In genomic region chr5:150449491-150450339, GRCh38 we compare ENCODE assay signal across 8 cellular contexts. TPM values are rescaled to one million over a fixed set of nuclear protein-coding genes. Genes with fewer than 3 reads are reported as not detected.
DNase-seq lines count a peak whose midpoint lies in the region; ATAC-seq and TF ChIP-seq lines count a peak whose summit lies in the region.

Gene RPS14 (minus strand): TSS chr5:150449739. CDS start chr5:150447733, 2,006 bp downstream.

- H3K9me3 ChIP-seq in osteoblast (ENCODE audit: low read depth, low read length), result no peaks in the 10 kb centered on the region
- no peaks in the 10 kb centered on the region for H3K9me3 ChIP-seq in thoracic aorta

- H3K27me3 Mint-ChIP-seq in HFFc6 (ENCODE audit: insufficient read depth), result peaks cover 4% of the 10 kb centered on the region
- H3K27me3 Mint-ChIP-seq in activated naive CD4-positive, alpha-beta T cell treated with anti-CD3 and anti-CD28 coated beads, Interleukin-2, amount 10 ng/mL, durations not matched to agents 7 days and 5 days, result no peaks in the 10 kb centered on the region

- CTCF ChIA-PET in GM10248 (lab: Yijun Ruan, JAX), result interaction anchor here (0.6 to 3.3 kb wide), 41 partner anchors 9 to 397 kb away, joined by 3 to 29 read pairs (median 5); partner anchors contain the start of genes CD74, DCTN4 and RBM22
- CTCF ChIA-PET in activated naive CD4-positive, alpha-beta T cell treated with anti-CD3 and anti-CD28 coated beads, Interleukin-2, amount 10 ng/mL, durations not matched to agents 7 days and 5 days (lab: Charles Lee), result interaction anchor here (0.7 to 1.8 kb wide), 11 partner anchors 9 to 287 kb away, joined by 3 to 14 read pairs (median 3); partner anchors contain the start of gene RBM22

- H3K27ac ChIP-seq in osteoblast (ENCODE audit: low read depth, low read length), result peak within 1 kb of the TSS; percentile 98
- peak within 1 kb of the TSS; percentile 92 to 97 for H3K27ac ChIP-seq in thoracic aorta

- H3K4me1 Mint-ChIP-seq in HFFc6 (ENCODE audit: low read depth), result peaks cover 35% of the 10 kb centered on the region
- H3K4me1 Mint-ChIP-seq in activated naive CD4-positive, alpha-beta T cell treated with anti-CD3 and anti-CD28 coated beads, Interleukin-2, amount 10 ng/mL, durations not matched to agents 7 days and 5 days, result peaks cover 35% of the 10 kb centered on the region

- H3K79me2 ChIP-seq in osteoblast (ENCODE audit: insufficient read depth, low read length), result peaks cover 44% of the 10 kb centered on the region

- no peaks in the 10 kb centered on the region for H3K9me3 Mint-ChIP-seq in HFFc6
- H3K9me3 Mint-ChIP-seq in activated naive CD4-positive, alpha-beta T cell treated with anti-CD3 and anti-CD28 coated beads, Interleukin-2, amount 10 ng/mL, durations not matched to agents 7 days and 5 days, result peaks cover 1% of the 10 kb centered on the region

- POLR2A ChIA-PET in GM10248 (lab: Yijun Ruan, JAX), result interaction anchor here (0.6 to 2.0 kb wide), 6 partner anchors 35 to 109 kb away, joined by 3 to 24 read pairs (median 4); partner anchors contain the start of gene CD74

- H3K36me3 ChIP-seq in osteoblast (ENCODE audit: insufficient read depth, low read length) (peaks cover 36% of the 10 kb centered on the region), thoracic aorta (peaks cover 29% of the 10 kb centered on the region)

- H4K20me1 ChIP-seq in osteoblast (ENCODE audit: insufficient read depth, low read length), result peaks cover 48% of the 10 kb centered on the region

- DNase-seq in GM10248 (ENCODE audit: extremely low spot score) (peak; percentile 96), HFFc6 (peak; percentile 84), NAMALWA (ENCODE audit: low spot score) (peak; percentile 95), SK-N-DZ (ENCODE audit: low spot score) (peak; percentile 96), glomerular endothelial cell (ENCODE audit: extremely low read depth, low read depth, low spot score) (peak; percentile 74), osteoblast (ENCODE audit: insufficient read length, low spot score, missing footprints) (peak; percentile 98), thoracic aorta (ENCODE audit: low spot score) (peak; percentile 78)
- DNase-seq in activated naive CD4-positive, alpha-beta T cell treated with anti-CD3 and anti-CD28 coated beads, Interleukin-2, amount 10 ng/mL, durations not matched to agents 7 days and 5 days, result peak; percentile 97

- peak within 1 kb of the TSS; percentile 81 for H3K4me3 ChIP-seq in osteoblast (ENCODE audit: insufficient read depth, low read length)
- H3K4me3 ChIP-seq in thoracic aorta, result peak within 1 kb of the TSS; percentile 90

- H3K36me3 Mint-ChIP-seq in HFFc6 (ENCODE audit: low read depth), result peaks cover 44% of the 10 kb centered on the region
- H3K36me3 Mint-ChIP-seq in activated naive CD4-positive, alpha-beta T cell treated with anti-CD3 and anti-CD28 coated beads, Interleukin-2, amount 10 ng/mL, durations not matched to agents 7 days and 5 days, result peaks cover 40% of the 10 kb centered on the region

- peak; percentile 88 for ATAC-seq in thoracic aorta (ENCODE audit: insufficient number of reproducible peaks, low FRiP score, low read depth)

- peak within 1 kb of the TSS; percentile 99 for H3K27ac Mint-ChIP-seq in HFFc6
- peak within 1 kb of the TSS; percentile 99 for H3K27ac Mint-ChIP-seq in activated naive CD4-positive, alpha-beta T cell treated with anti-CD3 and anti-CD28 coated beads, Interleukin-2, amount 10 ng/mL, durations not matched to agents 7 days and 5 days

- TF ChIP-seq CTCF in GM10248 (IDR thresholded peaks at IDR 0.05; ENCODE audit: control extremely low read depth, extremely low read depth, low read depth, missing control alignments), result peak; percentile 94
- peak; percentile 95 for TF ChIP-seq CTCF in HFFc6 (IDR thresholded peaks at IDR 0.05)
- TF ChIP-seq CTCF in osteoblast (IDR thresholded peaks at IDR 0.05; ENCODE audit: extremely low read depth, low read depth, low read length), result peak; percentile 93
- TF ChIP-seq CTCF in thoracic aorta (IDR thresholded peaks at IDR 0.05), result peak; percentile 92

- H3K4me3 Mint-ChIP-seq in HFFc6, result peak within 1 kb of the TSS; percentile 96
- peak within 1 kb of the TSS; percentile 95 for H3K4me3 Mint-ChIP-seq in activated naive CD4-positive, alpha-beta T cell treated with anti-CD3 and anti-CD28 coated beads, Interleukin-2, amount 10 ng/mL, durations not matched to agents 7 days and 5 days

- H3K4me2 ChIP-seq in osteoblast (ENCODE audit: insufficient read depth, low read length), result peak within 1 kb of the TSS; percentile 96

- peak within 1 kb of the TSS; percentile 95 for H2AFZ ChIP-seq in osteoblast (ENCODE audit: low read length)

- no peaks in the 10 kb centered on the region for H3K27me3 ChIP-seq in osteoblast (ENCODE audit: insufficient read depth, low read length)
- no peaks in the 10 kb centered on the region for H3K27me3 ChIP-seq in thoracic aorta (replicated peaks; ENCODE audit: insufficient read depth)

- peaks cover 22% of the 10 kb centered on the region for H3K4me1 ChIP-seq in osteoblast (ENCODE audit: insufficient read depth, low read length)
- H3K4me1 ChIP-seq in thoracic aorta (ENCODE audit: control insufficient read depth in 1 of 2, low read depth in 2 of 2), result peaks cover 10 to 19% of the 10 kb centered on the region in 2 donors

RNA-seq across cellular contexts. Expression of gene RPS14, which starts in this region (rescaled TPM):
- 1,000 to 10,000 TPM; 1,658 to 2,163 (median 1,911) TPM for total RNA-seq in HFFc6 (2021; fragmentation: NEBNext Ultra II Directional; extraction: Animal tissue kit (Norgen Biotek cat#: 25700))
- 5,679 and 6,004 TPM in 2 replicates for polyA plus RNA-seq in SK-N-DZ (2014; cell fraction: cytosol; rRNA removed)
- 3,074 and 3,420 TPM in 2 replicates for polyA plus RNA-seq in SK-N-DZ (2014; cell fraction: nucleus; rRNA removed)
- total RNA-seq in glomerular endothelial cell, result 1,375 and 2,774 TPM in 2 replicates
- total RNA-seq in osteoblast, result 1,720 and 2,211 TPM in 2 replicates
- total RNA-seq in thoracic aorta, result 1,000 to 10,000 TPM; 1,311 to 1,492 TPM

Comparison
In these comparisons a context has a peak if more than half of its experiments do, and no peak if none do; other contexts are left out.
1. Peak in every context shown above with its lines: DNase-seq, ATAC-seq, H3K4me3 ChIP-seq and H3K27ac ChIP-seq.